Comparison of ENCODE assay signal across 23 cellular contexts in the genomic region with DNA sequence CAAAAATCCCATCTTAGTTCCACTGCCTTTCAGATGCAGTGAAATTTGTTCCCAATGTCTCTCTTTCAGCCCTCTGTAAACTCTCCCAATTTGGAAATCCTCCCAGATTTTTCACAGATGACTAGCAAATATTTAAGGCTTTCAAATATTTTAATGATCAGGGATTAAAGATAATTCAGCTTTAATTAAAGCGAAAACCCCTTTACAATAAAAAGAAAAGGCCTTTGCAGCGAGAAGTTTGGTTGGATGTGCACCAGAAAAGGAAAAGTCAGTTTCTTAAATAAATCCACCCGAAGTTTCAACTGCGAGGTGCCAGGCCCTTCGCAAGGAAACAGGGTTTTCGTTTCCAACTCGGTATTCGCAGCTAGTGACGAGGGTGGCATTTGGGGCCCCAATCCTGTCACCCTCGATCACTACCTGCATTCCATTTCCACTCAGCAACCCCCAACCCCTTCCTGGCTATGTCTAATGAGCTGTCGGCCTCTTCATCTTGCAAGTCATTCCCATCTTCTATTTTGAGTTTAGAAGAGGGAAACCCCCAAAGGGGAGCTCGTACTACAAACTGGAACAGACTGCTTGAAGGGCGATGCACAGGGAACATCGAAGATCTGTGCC. TPM values are rescaled to one million over a fixed set of nuclear protein-coding genes. Genes with fewer than 3 reads are reported as not detected.
DNase-seq lines count a peak whose midpoint lies in the region; TF ChIP-seq lines count a peak whose summit lies in the region.
"Had no signal": no experiment of that assay in that cellular context is flagged by ENCODE, and none has a peak within 500 bp of the region (broad histone marks: within the 10 kb centered on the region; RNA-seq: fewer than 3 reads in every experiment).

No MANE protein-coding gene starts in this region.

- H4K20me1 ChIP-seq in osteoblast (ENCODE audit: insufficient read depth, low read length): no peaks in the 10 kb centered on the region

- no peaks in the 10 kb centered on the region for H3K36me3 ChIP-seq in esophagus squamous epithelium
- no peaks in the 10 kb centered on the region for H3K36me3 ChIP-seq in osteoblast (ENCODE audit: insufficient read depth, low read length)
- H3K36me3 ChIP-seq: tibial nerve had no signal

- H3K9me3 Mint-ChIP-seq in activated CD4-positive, alpha-beta memory T cell treated with anti-CD3 and anti-CD28 coated beads for 36 hours: no peaks in the 10 kb centered on the region
- H3K9me3 Mint-ChIP-seq in activated CD4-positive, alpha-beta memory T cell treated with anti-CD3 and anti-CD28 coated beads, Interleukin-2, amount 10 ng/mL, durations not matched to agents 7 days and 5 days: no peaks in the 10 kb centered on the region
- peaks cover 0 to 11% (median under 1%) of the 10 kb centered on the region in 3 donors for H3K9me3 Mint-ChIP-seq in IgD-negative memory B cell
- H3K9me3 Mint-ChIP-seq in Calu3 (ENCODE audit: low read depth, unreplicated experiment): no peaks in the 10 kb centered on the region
- H3K9me3 Mint-ChIP-seq: activated T-cell treated with anti-CD3 and anti-CD28 coated beads, Interleukin-2, amount 50 U/mL, for 4 hours; natural killer cell treated with Interleukin-12 subunit alpha and Interleukin-12 subunit beta and Interleukin-15 and Interleukin-18, amount 100 ng/mL, for 72 hours had no signal

- WGBS in esophagus squamous epithelium, 2 donors: 10 to 11% methylated on average over 13 to 14 of the region's 14 CpGs

- H3K27me3 Mint-ChIP-seq in activated CD4-positive, alpha-beta memory T cell treated with anti-CD3 and anti-CD28 coated beads for 36 hours: peaks cover 75% of the 10 kb centered on the region
- H3K27me3 Mint-ChIP-seq in activated CD4-positive, alpha-beta memory T cell treated with anti-CD3 and anti-CD28 coated beads, Interleukin-2, amount 10 ng/mL, durations not matched to agents 7 days and 5 days: peaks cover 83% of the 10 kb centered on the region
- H3K27me3 Mint-ChIP-seq in IgD-negative memory B cell (peaks cover 69% of the 10 kb centered on the region), Calu3 (ENCODE audit: unreplicated experiment) (peaks cover 96% of the 10 kb centered on the region)

- BruUV-seq in Calu3 (replicated peaks; lab: Mats Ljungman, UMichigan): no TSS peak

- POLR2A ChIA-PET in activated CD4-positive, alpha-beta memory T cell treated with anti-CD3 and anti-CD28 coated beads for 36 hours (lab: Charles Lee): no interaction called here
- POLR2A ChIA-PET in activated CD4-positive, alpha-beta memory T cell treated with anti-CD3 and anti-CD28 coated beads, Interleukin-2, amount 10 ng/mL, durations not matched to agents 7 days and 5 days (lab: Charles Lee): no interaction called here

- peak; percentile 31 for DNase-seq in activated CD4-positive, alpha-beta memory T cell treated with anti-CD3 and anti-CD28 coated beads for 36 hours
- DNase-seq in activated CD4-positive, alpha-beta memory T cell treated with anti-CD3 and anti-CD28 coated beads, Interleukin-2, amount 10 ng/mL, durations not matched to agents 7 days and 5 days: no peak
- no peak for DNase-seq in esophagus squamous epithelium (lab: John Stamatoyannopoulos, UW)
- no peak for DNase-seq in osteoblast (ENCODE audit: insufficient read length, low spot score, missing footprints)
- no peak for DNase-seq in NCI-H1417 (lab: John Stamatoyannopoulos, UW)
- no peak for DNase-seq in NCI-H128 (lab: John Stamatoyannopoulos, UW; ENCODE audit: unreplicated experiment)
- DNase-seq in Calu3: no peak
- DNase-seq: activated CD4-positive, alpha-beta T cell treated with anti-CD3 and anti-CD28 coated beads, Interleukin-2, amount 50 U/mL, for 4 hours; activated T-cell treated with anti-CD3 and anti-CD28 coated beads, Interleukin-2, amount 50 U/mL, for 4 hours; amniotic stem cell; C1 segment of cervical spinal cord; central memory CD4-positive, alpha-beta T cell; effector CD8-positive, alpha-beta T cell; mammary epithelial cell; NCI-H2029; NCI-H446; stimulated activated CD4-positive, alpha-beta T cell treated with anti-CD3 and anti-CD28 coated beads, Interleukin-12 subunit alpha, Interleukin-12 subunit beta, amount 100 ng/mL, for 4 hours had no signal

- CTCF ChIA-PET in activated CD4-positive, alpha-beta memory T cell treated with anti-CD3 and anti-CD28 coated beads for 36 hours (lab: Charles Lee): interaction anchor here (1.1 to 1.8 kb wide), 3 partner anchors 23 to 131 kb away, joined by 4 to 7 read pairs (median 5); no protein-coding TSS in a partner anchor
- CTCF ChIA-PET in activated CD4-positive, alpha-beta memory T cell treated with anti-CD3 and anti-CD28 coated beads, Interleukin-2, amount 10 ng/mL, durations not matched to agents 7 days and 5 days (lab: Charles Lee): no interaction called here
- CTCF ChIA-PET in Calu3 (lab: Charles Lee): interaction anchor here (0.7 to 1.9 kb wide), 2 partner anchors 11 to 131 kb away, joined by 3 to 4 read pairs; no protein-coding TSS in a partner anchor

- H3K36me3 Mint-ChIP-seq in activated CD4-positive, alpha-beta memory T cell treated with anti-CD3 and anti-CD28 coated beads for 36 hours: no peaks in the 10 kb centered on the region
- peaks cover 3% of the 10 kb centered on the region for H3K36me3 Mint-ChIP-seq in activated CD4-positive, alpha-beta memory T cell treated with anti-CD3 and anti-CD28 coated beads, Interleukin-2, amount 10 ng/mL, durations not matched to agents 7 days and 5 days (ENCODE audit: low read depth)
- H3K36me3 Mint-ChIP-seq in IgD-negative memory B cell (no peaks in the 10 kb centered on the region), Calu3 (ENCODE audit: insufficient read depth, unreplicated experiment) (peaks cover 5% of the 10 kb centered on the region)

- H3K9me3 ChIP-seq in esophagus squamous epithelium (no peaks in the 10 kb centered on the region), osteoblast (ENCODE audit: low read depth, low read length) (peaks cover 4% of the 10 kb centered on the region)
- H3K9me3 ChIP-seq: tibial nerve had no signal

- H3K4me2 ChIP-seq in osteoblast (ENCODE audit: insufficient read depth, low read length): peak overlapping the region; percentile 28

- H3K4me3 Mint-ChIP-seq in activated CD4-positive, alpha-beta memory T cell treated with anti-CD3 and anti-CD28 coated beads for 36 hours: no peak overlapping the region
- no peak overlapping the region for H3K4me3 Mint-ChIP-seq in activated CD4-positive, alpha-beta memory T cell treated with anti-CD3 and anti-CD28 coated beads, Interleukin-2, amount 10 ng/mL, durations not matched to agents 7 days and 5 days
- peak overlapping the region in 3 of 4 donors; percentile 42 to 74 (median 50) for H3K4me3 Mint-ChIP-seq in IgD-negative memory B cell
- H3K4me3 Mint-ChIP-seq in Calu3 (ENCODE audit: low read depth, unreplicated experiment): no peak overlapping the region
- H3K4me3 Mint-ChIP-seq: activated T-cell treated with anti-CD3 and anti-CD28 coated beads, Interleukin-2, amount 50 U/mL, for 4 hours; natural killer cell treated with Interleukin-12 subunit alpha and Interleukin-12 subunit beta and Interleukin-15 and Interleukin-18, amount 100 ng/mL, for 72 hours had no signal

- peaks cover 33% of the 10 kb centered on the region for H3K4me1 Mint-ChIP-seq in activated CD4-positive, alpha-beta memory T cell treated with anti-CD3 and anti-CD28 coated beads for 36 hours (ENCODE audit: low read depth)
- H3K4me1 Mint-ChIP-seq in activated CD4-positive, alpha-beta memory T cell treated with anti-CD3 and anti-CD28 coated beads, Interleukin-2, amount 10 ng/mL, durations not matched to agents 7 days and 5 days: peaks cover 34% of the 10 kb centered on the region
- H3K4me1 Mint-ChIP-seq in IgD-negative memory B cell (peaks cover 5 to 14% (median 11%) of the 10 kb centered on the region in 3 donors), Calu3 (ENCODE audit: low read depth, unreplicated experiment) (peaks cover 27% of the 10 kb centered on the region)

- H3K27me3 ChIP-seq in esophagus squamous epithelium (peaks cover 0 to 78% (median 47%) of the 10 kb centered on the region in 4 donors), osteoblast (ENCODE audit: insufficient read depth, low read length) (peaks cover 98% of the 10 kb centered on the region)

- no peak overlapping the region for H3K27ac Mint-ChIP-seq in activated CD4-positive, alpha-beta memory T cell treated with anti-CD3 and anti-CD28 coated beads for 36 hours
- no peak overlapping the region for H3K27ac Mint-ChIP-seq in activated CD4-positive, alpha-beta memory T cell treated with anti-CD3 and anti-CD28 coated beads, Interleukin-2, amount 10 ng/mL, durations not matched to agents 7 days and 5 days
- H3K27ac Mint-ChIP-seq in IgD-negative memory B cell (no peak overlapping the region), Calu3 (ENCODE audit: unreplicated experiment) (no peak overlapping the region)
- H3K27ac Mint-ChIP-seq: natural killer cell treated with Interleukin-12 subunit alpha and Interleukin-12 subunit beta and Interleukin-15 and Interleukin-18, amount 100 ng/mL, for 72 hours had no signal

- H2AFZ ChIP-seq in osteoblast (ENCODE audit: low read length): no peak overlapping the region
- H2AFZ ChIP-seq: GM23248 had no signal

- H3K4me3 ChIP-seq in esophagus squamous epithelium (peak overlapping the region in 3 of 4 donors; percentile 27 to 61 (median 42)), osteoblast (ENCODE audit: insufficient read depth, low read length) (no peak overlapping the region)

- no peak for TF ChIP-seq POLR2A in esophagus squamous epithelium (IDR thresholded peaks at IDR 0.05)

- H3K79me2 ChIP-seq in osteoblast (ENCODE audit: insufficient read depth, low read length): no peaks in the 10 kb centered on the region

- TF ChIP-seq CTCF in esophagus squamous epithelium (IDR thresholded peaks at IDR 0.05) (no peak), osteoblast (IDR thresholded peaks at IDR 0.05; ENCODE audit: extremely low read depth, low read depth, low read length) (no peak), Calu3 (IDR thresholded peaks at IDR 0.05; ENCODE audit: unreplicated experiment) (no peak)

- intact Hi-C loops in activated CD4-positive, alpha-beta memory T cell treated with anti-CD3 and anti-CD28 coated beads for 36 hours (cut with micrococcal nuclease): loop anchor here (2.0 to 10.0 kb wide), 3 partner anchors 87 to 1837 kb away; a partner anchor contains a TSS
- intact Hi-C loops in esophagus squamous epithelium (cut with DNase I): no loop called here
- intact Hi-C loops in Calu3 (cut with micrococcal nuclease; ENCODE audit: unreplicated experiment): no loop called here

- H3K4me1 ChIP-seq in esophagus squamous epithelium (peaks cover 27 to 56% (median 31%) of the 10 kb centered on the region in 3 donors), osteoblast (ENCODE audit: insufficient read depth, low read length) (no peaks in the 10 kb centered on the region)

- no peak overlapping the region for H3K27ac ChIP-seq in esophagus squamous epithelium
- no peak overlapping the region for H3K27ac ChIP-seq in osteoblast (ENCODE audit: low read depth, low read length)
- H3K27ac ChIP-seq: GM23248, tibial nerve had no signal

RNA-seq across cellular contexts. Expression of a gene that starts 1.5 kb away (rescaled TPM):
- total RNA-seq in activated CD4-positive, alpha-beta memory T cell treated with anti-CD3 and anti-CD28 coated beads for 36 hours: under 1 TPM in 1 of 2 experiments, not detected in 1; 0.17 TPM
- under 1 TPM in 1 of 2 experiments, not detected in 1; 0.10 TPM for total RNA-seq in activated CD4-positive, alpha-beta memory T cell treated with anti-CD3 and anti-CD28 coated beads, Interleukin-2, amount 10 ng/mL, durations not matched to agents 7 days and 5 days
- polyA plus RNA-seq in IgD-negative memory B cell: not detected
- total RNA-seq in esophagus squamous epithelium: not detected
- total RNA-seq in osteoblast: not detected in 2 replicates
- total RNA-seq in Calu3 (2022): not detected in 2 replicates
- total RNA-seq: activated T-cell treated with anti-CD3 and anti-CD28 coated beads, Interleukin-2, amount 50 U/mL, for 4 hours; GM23248; mammary epithelial cell; natural killer cell treated with Interleukin-12 subunit alpha and Interleukin-12 subunit beta and Interleukin-15 and Interleukin-18, amount 100 ng/mL, for 72 hours; pulmonary artery endothelial cell; RPMI7951; tibial nerve had no signal
- polyA plus RNA-seq: GM23248, mammary epithelial cell had no signal

RNA-seq across cellular contexts. Expression of a gene that starts 46.7 kb away (rescaled TPM):
- total RNA-seq in activated CD4-positive, alpha-beta memory T cell treated with anti-CD3 and anti-CD28 coated beads for 36 hours: not detected
- total RNA-seq in activated CD4-positive, alpha-beta memory T cell treated with anti-CD3 and anti-CD28 coated beads, Interleukin-2, amount 10 ng/mL, durations not matched to agents 7 days and 5 days: not detected
- not detected for polyA plus RNA-seq in IgD-negative memory B cell
- under 1 TPM in 1 of 4 donors, not detected in 3; 0.31 TPM for total RNA-seq in esophagus squamous epithelium
- total RNA-seq in osteoblast: not detected in 2 replicates
- total RNA-seq in Calu3 (2022): not detected in 2 replicates
- total RNA-seq: activated T-cell treated with anti-CD3 and anti-CD28 coated beads, Interleukin-2, amount 50 U/mL, for 4 hours; GM23248; mammary epithelial cell; natural killer cell treated with Interleukin-12 subunit alpha and Interleukin-12 subunit beta and Interleukin-15 and Interleukin-18, amount 100 ng/mL, for 72 hours; pulmonary artery endothelial cell; RPMI7951; tibial nerve had no signal
- polyA plus RNA-seq: GM23248, mammary epithelial cell had no signal

RNA-seq across cellular contexts. Expression of a gene that starts 51.8 kb away (rescaled TPM):
- total RNA-seq in activated CD4-positive, alpha-beta memory T cell treated with anti-CD3 and anti-CD28 coated beads for 36 hours: not detected
- total RNA-seq in activated CD4-positive, alpha-beta memory T cell treated with anti-CD3 and anti-CD28 coated beads, Interleukin-2, amount 10 ng/mL, durations not matched to agents 7 days and 5 days: not detected
- polyA plus RNA-seq in IgD-negative memory B cell: not detected
- not detected for total RNA-seq in esophagus squamous epithelium
- not detected in 2 replicates for total RNA-seq in osteoblast
- not detected in 2 replicates for total RNA-seq in Calu3 (2022)
- total RNA-seq: activated T-cell treated with anti-CD3 and anti-CD28 coated beads, Interleukin-2, amount 50 U/mL, for 4 hours; GM23248; mammary epithelial cell; natural killer cell treated with Interleukin-12 subunit alpha and Interleukin-12 subunit beta and Interleukin-15 and Interleukin-18, amount 100 ng/mL, for 72 hours; pulmonary artery endothelial cell; RPMI7951; tibial nerve had no signal
- polyA plus RNA-seq: GM23248, mammary epithelial cell had no signal

Comparison
In these comparisons a context has a peak if more than half of its experiments do, and no peak if none do; other contexts are left out.
1. H3K4me3 Mint-ChIP-seq: peak in IgD-negative memory B cell (3 of 4); none in activated CD4-positive, alpha-beta memory T cell treated with anti-CD3 and anti-CD28 coated beads for 36 hours (single experiment), activated CD4-positive, alpha-beta memory T cell treated with anti-CD3 and anti-CD28 coated beads, Interleukin-2, amount 10 ng/mL, durations not matched to agents 7 days and 5 days (single experiment) and Calu3 (single experiment).